Comparison of ENCODE assay signal across 17 cellular contexts in the genomic region with DNA sequence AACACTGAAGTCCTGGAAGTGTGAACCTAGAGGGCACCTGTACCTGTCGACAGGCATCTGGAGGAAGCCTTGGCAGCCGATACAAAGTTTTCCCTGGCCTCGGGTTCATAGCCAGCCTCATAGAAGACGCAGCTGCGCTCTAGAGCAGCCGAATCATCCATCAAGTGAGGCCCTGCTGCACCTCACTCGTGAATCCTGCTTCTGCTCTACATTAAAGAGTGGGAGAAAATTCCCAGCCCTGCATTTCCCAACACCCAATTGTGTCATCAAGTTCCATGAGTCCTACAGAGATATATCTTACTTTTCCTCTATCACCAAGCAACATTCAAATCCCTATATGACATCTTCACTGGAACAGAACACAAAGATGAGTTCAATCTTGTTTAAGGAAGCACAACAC.
A peak's percentile ranks its signal among the peaks of the same experiment; 100 is the strongest.
DNase-seq lines count a peak whose midpoint lies in the region; ATAC-seq, FAIRE-seq and TF ChIP-seq lines count a peak whose summit lies in the region.
"Had no signal": no experiment of that assay in that cellular context is flagged by ENCODE, and none has a peak within 500 bp of the region (broad histone marks: within the 10 kb centered on the region; RNA-seq: fewer than 3 reads in every experiment).

No MANE protein-coding gene starts in this region.

- no peak overlapping the region for H3K4me3 ChIP-seq in muscle layer of colon (ENCODE audit: low read depth in 1 of 2, low read length in 2 of 2)
- H3K4me3 ChIP-seq: colonic mucosa had no signal

- no peak overlapping the region for H3K4me3 Mint-ChIP-seq in natural killer cell treated with Interleukin-12 subunit alpha and Interleukin-12 subunit beta and Interleukin-15 and Interleukin-18, amount 100 ng/mL, for 72 hours
- H3K4me3 Mint-ChIP-seq in natural killer cell (no peak overlapping the region), brain (no peak overlapping the region), osteocyte (ENCODE audit: unreplicated experiment) (no peak overlapping the region), CD14-positive monocyte (no peak overlapping the region)
- H3K4me3 Mint-ChIP-seq: WTC11 had no signal

- H3K36me3 ChIP-seq in muscle layer of colon (ENCODE audit: insufficient read depth, low read length) = peaks cover 7% of the 10 kb centered on the region
- H3K36me3 ChIP-seq: colonic mucosa had no signal

- peak overlapping the region; percentile 86 to 90 for H3K27ac Mint-ChIP-seq in natural killer cell treated with Interleukin-12 subunit alpha and Interleukin-12 subunit beta and Interleukin-15 and Interleukin-18, amount 100 ng/mL, for 72 hours
- no peak overlapping the region for H3K27ac Mint-ChIP-seq in natural killer cell
- peak overlapping the region in 4 of 5 experiments; percentile 61 to 94 (median 87) for H3K27ac Mint-ChIP-seq in brain
- H3K27ac Mint-ChIP-seq in osteocyte (ENCODE audit: unreplicated experiment) = no peak overlapping the region
- H3K27ac Mint-ChIP-seq in CD14-positive monocyte = peak overlapping the region in 2 of 7 donors; percentile 20 to 22
- H3K27ac Mint-ChIP-seq: WTC11 had no signal

- no peak for FAIRE-seq in frontal cortex (lab: Jason Lieb, UNC)
- FAIRE-seq: GM12891 had no signal

- H3K9me3 Mint-ChIP-seq in natural killer cell treated with Interleukin-12 subunit alpha and Interleukin-12 subunit beta and Interleukin-15 and Interleukin-18, amount 100 ng/mL, for 72 hours = no peaks in the 10 kb centered on the region
- no peaks in the 10 kb centered on the region for H3K9me3 Mint-ChIP-seq in natural killer cell
- H3K9me3 Mint-ChIP-seq in brain = no peaks in the 10 kb centered on the region
- H3K9me3 Mint-ChIP-seq in osteocyte (ENCODE audit: unreplicated experiment) = no peaks in the 10 kb centered on the region
- no peaks in the 10 kb centered on the region for H3K9me3 Mint-ChIP-seq in CD14-positive monocyte
- H3K9me3 Mint-ChIP-seq: WTC11 had no signal

- H3K27me3 ChIP-seq in muscle layer of colon (ENCODE audit: control insufficient read depth in 1 of 2, insufficient read depth in 2 of 2, low read length in 2 of 2) = no peaks in the 10 kb centered on the region
- H3K27me3 ChIP-seq: colonic mucosa had no signal

- peaks cover 5 to 18% of the 10 kb centered on the region in 2 donors for H3K4me1 Mint-ChIP-seq in natural killer cell treated with Interleukin-12 subunit alpha and Interleukin-12 subunit beta and Interleukin-15 and Interleukin-18, amount 100 ng/mL, for 72 hours (ENCODE audit: low read depth in 2 of 2)
- H3K4me1 Mint-ChIP-seq in natural killer cell (no peaks in the 10 kb centered on the region), brain (peaks cover 50% of the 10 kb centered on the region), osteocyte (ENCODE audit: unreplicated experiment) (peaks cover 22% of the 10 kb centered on the region), CD14-positive monocyte (peaks cover 76% of the 10 kb centered on the region)

- intact Hi-C loops in natural killer cell (cut with micrococcal nuclease) (no loop called here), CD14-positive monocyte (cut with micrococcal nuclease) (loop anchor here (5.0 to 10.0 kb wide), 2 partner anchors 40 to 52 kb away; no protein-coding TSS in a partner anchor)

- H3K27ac ChIP-seq in muscle layer of colon (ENCODE audit: low read depth, low read length) = peak overlapping the region; percentile 83
- H3K27ac ChIP-seq: colonic mucosa, KMS-11 had no signal

- H3K27me3 Mint-ChIP-seq in natural killer cell treated with Interleukin-12 subunit alpha and Interleukin-12 subunit beta and Interleukin-15 and Interleukin-18, amount 100 ng/mL, for 72 hours = peaks cover 0 to 5% of the 10 kb centered on the region in 2 donors
- H3K27me3 Mint-ChIP-seq in natural killer cell (ENCODE audit: low read depth in 2 of 2) (peaks cover 0 to 12% of the 10 kb centered on the region in 2 donors), brain (no peaks in the 10 kb centered on the region), osteocyte (ENCODE audit: unreplicated experiment) (no peaks in the 10 kb centered on the region), CD14-positive monocyte (ENCODE audit: low read depth in 3 of 3) (peaks cover 0 to 2% (median 2%) of the 10 kb centered on the region in 3 donors)

- peaks cover 42% of the 10 kb centered on the region for H3K4me1 ChIP-seq in muscle layer of colon (ENCODE audit: insufficient read depth, low read length)
- H3K4me1 ChIP-seq: colonic mucosa had no signal

- DNase-seq in natural killer cell treated with Interleukin-12 subunit alpha and Interleukin-12 subunit beta and Interleukin-15 and Interleukin-18, amount 100 ng/mL, for 72 hours (ENCODE audit: low spot score) = no peak
- no peak for DNase-seq in natural killer cell
- DNase-seq in frontal cortex (ENCODE audit: low spot score in 2 of 2) = no peak
- DNase-seq in osteocyte (ENCODE audit: extremely low spot score, unreplicated experiment) = no peak
- DNase-seq in hypothalamus (lab: John Stamatoyannopoulos, UW) = no peak
- DNase-seq in CD14-positive monocyte (ENCODE audit: low spot score) = no peak
- DNase-seq: AML-193; colonic mucosa; DND-41; NCI-H748 treated with DMSO at 0.1 percent for 48 hours; stimulated activated CD4-positive, alpha-beta T cell treated with anti-CD3 and anti-CD28 coated beads, Interleukin-12 subunit alpha, Interleukin-12 subunit beta, amount 100 ng/mL, for 4 hours had no signal

- no peak for ATAC-seq in natural killer cell treated with Interleukin-12 subunit alpha and Interleukin-12 subunit beta and Interleukin-15 and Interleukin-18, amount 100 ng/mL, for 72 hours
- no peak for ATAC-seq in natural killer cell
- ATAC-seq: left lobe of liver, WTC11 had no signal

- no peak for TF ChIP-seq CTCF in natural killer cell (IDR thresholded peaks at IDR 0.05)
- no peak for TF ChIP-seq CTCF in brain (conservative IDR thresholded peaks at IDR 0.05)
- TF ChIP-seq CTCF in osteocyte (IDR thresholded peaks at IDR 0.05) = no peak
- TF ChIP-seq CTCF in CD14-positive monocyte (IDR thresholded peaks at IDR 0.05) = no peak

- no peak overlapping the region for H3K9ac ChIP-seq in muscle layer of colon (ENCODE audit: low read length)
- H3K9ac ChIP-seq: KMS-11 had no signal

- no peaks in the 10 kb centered on the region for H3K9me3 ChIP-seq in muscle layer of colon (ENCODE audit: low read length)
- H3K9me3 ChIP-seq: colonic mucosa had no signal

- H3K36me3 Mint-ChIP-seq in natural killer cell treated with Interleukin-12 subunit alpha and Interleukin-12 subunit beta and Interleukin-15 and Interleukin-18, amount 100 ng/mL, for 72 hours = no peaks in the 10 kb centered on the region
- no peaks in the 10 kb centered on the region for H3K36me3 Mint-ChIP-seq in natural killer cell
- H3K36me3 Mint-ChIP-seq in brain = peaks cover 45% of the 10 kb centered on the region
- H3K36me3 Mint-ChIP-seq in osteocyte (ENCODE audit: unreplicated experiment) = peaks cover 22% of the 10 kb centered on the region
- H3K36me3 Mint-ChIP-seq in CD14-positive monocyte = peaks cover 0 to 3% of the 10 kb centered on the region in 2 donors
- H3K36me3 Mint-ChIP-seq: WTC11 had no signal

Comparison
In these comparisons a context has a peak if more than half of its experiments do, and no peak if none do; other contexts are left out.
1. H3K27ac Mint-ChIP-seq: peak in natural killer cell treated with Interleukin-12 subunit alpha and Interleukin-12 subunit beta and Interleukin-15 and Interleukin-18, amount 100 ng/mL, for 72 hours (2 of 2) and brain (4 of 5); none in natural killer cell (0 of 2) and osteocyte (single experiment).